In genomic region chr6:57265755-57266221, GRCh38 we compare ENCODE assay signal across 13 cellular contexts. TPM values are rescaled to one million over a fixed set of nuclear protein-coding genes. Genes with fewer than 3 reads are reported as not detected.
DNase-seq lines count a peak whose midpoint lies in the region; ATAC-seq and TF ChIP-seq lines count a peak whose summit lies in the region.
"Had no signal": no experiment of that assay in that cellular context is flagged by ENCODE, and none has a peak within 500 bp of the region (broad histone marks: within the 10 kb centered on the region; RNA-seq: fewer than 3 reads in every experiment).

No MANE protein-coding gene starts in this region.

- intact Hi-C loops in PC-3 (cut with micrococcal nuclease), result loop anchor here (2.0 to 5.0 kb wide), 2 partner anchors 75 to 93 kb away; partner anchors contain the start of gene BAG2
- intact Hi-C loops in colonic mucosa (cut with DNase I), result loop anchor here (10.0 kb wide), 1 partner anchor 49 kb away; the partner anchor contains the start of gene PRIM2

- peaks cover 5% of the 10 kb centered on the region for H3K4me1 Mint-ChIP-seq in activated CD4-positive, alpha-beta memory T cell treated with anti-CD3 and anti-CD28 coated beads, Interleukin-2, amount 10 ng/mL, durations not matched to agents 7 days and 5 days
- H3K4me1 Mint-ChIP-seq: stimulated activated memory B cell treated with anti-CD40 and anti-IgM and Interleukin-4, amounts not matched to agents 10 μg/mL and 1 μg/mL and 100 μg/mL, for 72 hours had no signal

- no peaks in the 10 kb centered on the region for H3F3A ChIP-seq in PC-3 (ENCODE audit: low read length, unreplicated experiment)

- no peaks in the 10 kb centered on the region for H3K9me2 ChIP-seq in PC-3 (replicated peaks; ENCODE audit: low read length)

- H3K9me3 Mint-ChIP-seq in activated CD4-positive, alpha-beta memory T cell treated with anti-CD3 and anti-CD28 coated beads, Interleukin-2, amount 10 ng/mL, durations not matched to agents 7 days and 5 days, result no peaks in the 10 kb centered on the region
- H3K9me3 Mint-ChIP-seq: stimulated activated memory B cell treated with anti-CD40 and anti-IgM and Interleukin-4, amounts not matched to agents 10 μg/mL and 1 μg/mL and 100 μg/mL, for 72 hours had no signal

- CTCF ChIA-PET in PC-3 (lab: Charles Lee) (interaction anchor here (1.0 kb wide), 1 partner anchor 48 kb away, joined by 3 read pairs; no protein-coding TSS in a partner anchor), RWPE1 (lab: Yijun Ruan, JAX) (no interaction called here)
- CTCF ChIA-PET in activated CD4-positive, alpha-beta memory T cell treated with anti-CD3 and anti-CD28 coated beads, Interleukin-2, amount 10 ng/mL, durations not matched to agents 7 days and 5 days (lab: Charles Lee), result interaction anchor here (1.2 to 1.9 kb wide), 4 partner anchors 11 to 359 kb away, joined by 3 to 4 read pairs (median 3); partner anchors contain the start of gene PRIM2

- no peaks in the 10 kb centered on the region for H3K36me3 Mint-ChIP-seq in activated CD4-positive, alpha-beta memory T cell treated with anti-CD3 and anti-CD28 coated beads, Interleukin-2, amount 10 ng/mL, durations not matched to agents 7 days and 5 days (ENCODE audit: low read depth)
- H3K36me3 Mint-ChIP-seq: stimulated activated memory B cell treated with anti-CD40 and anti-IgM and Interleukin-4, amounts not matched to agents 10 μg/mL and 1 μg/mL and 100 μg/mL, for 72 hours had no signal

- no peak overlapping the region; the same call in 1 of the 2 replicates for H3K9ac ChIP-seq in PC-3 (ENCODE audit: low read length)
- H3K9ac ChIP-seq in colonic mucosa (ENCODE audit: low read depth in 2 of 2, low read length in 2 of 2), result no peak overlapping the region

- H3K9me3 ChIP-seq in PC-3 (ENCODE audit: low read length) (no peaks in the 10 kb centered on the region), colonic mucosa (no peaks in the 10 kb centered on the region), muscle layer of duodenum (ENCODE audit: control insufficient read depth in 1 of 2, low read length in 2 of 2) (no peaks in the 10 kb centered on the region)
- H3K9me3 ChIP-seq: Peyer's patch had no signal

- H3K27me3 Mint-ChIP-seq in activated CD4-positive, alpha-beta memory T cell treated with anti-CD3 and anti-CD28 coated beads, Interleukin-2, amount 10 ng/mL, durations not matched to agents 7 days and 5 days, result peaks cover 4% of the 10 kb centered on the region

- BruUV-seq in PC-3 (replicated peaks; lab: Mats Ljungman, UMichigan), result no TSS peak

- H2AFZ ChIP-seq in PC-3 (ENCODE audit: low read length), result no peak overlapping the region

- POLR2A ChIA-PET in PC-3 (lab: Charles Lee; ENCODE audit: unreplicated experiment) (interaction anchor here (0.6 to 1.3 kb wide), 3 partner anchors 20 to 45 kb away, joined by 4 to 5 read pairs (median 4); partner anchors contain the start of gene RAB23), RWPE1 (lab: Yijun Ruan, JAX; ENCODE audit: low non-redundant PET) (no interaction called here)
- POLR2A ChIA-PET in activated CD4-positive, alpha-beta memory T cell treated with anti-CD3 and anti-CD28 coated beads, Interleukin-2, amount 10 ng/mL, durations not matched to agents 7 days and 5 days (lab: Charles Lee), result no interaction called here

- no peak overlapping the region for H3K27ac Mint-ChIP-seq in activated CD4-positive, alpha-beta memory T cell treated with anti-CD3 and anti-CD28 coated beads, Interleukin-2, amount 10 ng/mL, durations not matched to agents 7 days and 5 days
- H3K27ac Mint-ChIP-seq: stimulated activated memory B cell treated with anti-CD40 and anti-IgM and Interleukin-4, amounts not matched to agents 10 μg/mL and 1 μg/mL and 100 μg/mL, for 72 hours had no signal

- H3K36me3 ChIP-seq in PC-3 (ENCODE audit: low read depth, low read length) (no peaks in the 10 kb centered on the region), colonic mucosa (no peaks in the 10 kb centered on the region), muscle layer of duodenum (ENCODE audit: control insufficient read depth in 1 of 2, insufficient read depth in 2 of 2, low read length in 2 of 2) (no peaks in the 10 kb centered on the region)
- H3K36me3 ChIP-seq: Peyer's patch had no signal

- DNase-seq in ELR (ENCODE audit: low read depth), result peak; percentile 59
- DNase-seq in PC-3, result peak; percentile 69
- DNase-seq in colonic mucosa, result no peak
- no peak for DNase-seq in activated CD4-positive, alpha-beta memory T cell treated with anti-CD3 and anti-CD28 coated beads, Interleukin-2, amount 10 ng/mL, durations not matched to agents 7 days and 5 days
- no peak for DNase-seq in RWPE1 (ENCODE audit: low spot score)
- DNase-seq in foreskin keratinocyte, result no peak
- DNase-seq in retina, result no peak
- DNase-seq: head of caudate nucleus; Peyer's patch; stimulated activated CD4-positive, alpha-beta T cell treated with anti-CD3 and anti-CD28 coated beads, Interleukin-1b, Interleukin-23, amount 100 ng/mL, for 48 hours had no signal

- H3K4me1 ChIP-seq in PC-3 (ENCODE audit: insufficient read depth, low read length) (peaks cover 45% of the 10 kb centered on the region), colonic mucosa (no peaks in the 10 kb centered on the region), muscle layer of duodenum (ENCODE audit: control insufficient read depth in 1 of 2, insufficient read depth in 2 of 2, low read length in 2 of 2) (peaks cover 12 to 23% of the 10 kb centered on the region in 2 donors), foreskin keratinocyte (peaks cover 11% of the 10 kb centered on the region)
- H3K4me1 ChIP-seq: Peyer's patch had no signal

- H4K20me1 ChIP-seq in PC-3 (ENCODE audit: low read length), result no peaks in the 10 kb centered on the region

- H3K27ac ChIP-seq in PC-3 (ENCODE audit: low read length) (peak overlapping the region; percentile 51), colonic mucosa (peak overlapping the region; percentile 5), muscle layer of duodenum (ENCODE audit: low read length) (peak overlapping the region; percentile 60), RWPE1 (no peak overlapping the region), foreskin keratinocyte (no peak overlapping the region)
- H3K27ac ChIP-seq: C4-2B had no signal

- H3K79me2 ChIP-seq in PC-3 (ENCODE audit: low read length), result no peaks in the 10 kb centered on the region

- peak; percentile 21; the same call in 1 of the 2 replicates for ATAC-seq in PC-3
- no peak for ATAC-seq in foreskin keratinocyte
- ATAC-seq: stimulated activated memory B cell treated with anti-CD40 and anti-IgM and Interleukin-4, amounts not matched to agents 10 μg/mL and 1 μg/mL and 100 μg/mL, for 72 hours had no signal

- H3K4me3 ChIP-seq in PC-3 (ENCODE audit: low read length) (peak overlapping the region; percentile 21; the same call in 1 of the 2 replicates), colonic mucosa (no peak overlapping the region), muscle layer of duodenum (ENCODE audit: low read depth in 1 of 2, low read length in 2 of 2) (peak overlapping the region in 1 of 2 donors; percentile 18)
- H3K4me3 ChIP-seq: Peyer's patch had no signal

- no peak overlapping the region for H3K4me3 Mint-ChIP-seq in activated CD4-positive, alpha-beta memory T cell treated with anti-CD3 and anti-CD28 coated beads, Interleukin-2, amount 10 ng/mL, durations not matched to agents 7 days and 5 days
- H3K4me3 Mint-ChIP-seq: stimulated activated memory B cell treated with anti-CD40 and anti-IgM and Interleukin-4, amounts not matched to agents 10 μg/mL and 1 μg/mL and 100 μg/mL, for 72 hours had no signal

- H3K27me3 ChIP-seq in PC-3 (ENCODE audit: low read length) (no peaks in the 10 kb centered on the region), colonic mucosa (no peaks in the 10 kb centered on the region), muscle layer of duodenum (ENCODE audit: low read depth, low read length) (no peaks in the 10 kb centered on the region), foreskin keratinocyte (no peaks in the 10 kb centered on the region)
- H3K27me3 ChIP-seq: Peyer's patch had no signal

- peak overlapping the region; percentile 47 for H3K4me2 ChIP-seq in PC-3 (ENCODE audit: low read length)

- TF ChIP-seq CTCF in PC-3 (conservative IDR thresholded peaks at IDR 0.05; ENCODE audit: low read depth, low read length), result no peak
- no peak for TF ChIP-seq CTCF in colonic mucosa (IDR thresholded peaks at IDR 0.05)
- TF ChIP-seq CTCF in RWPE1 (conservative IDR thresholded peaks at IDR 0.05; ENCODE audit: low read depth), result no peak
- no peak for TF ChIP-seq CTCF in foreskin keratinocyte (conservative IDR thresholded peaks at IDR 0.05)

RNA-seq across cellular contexts. Expression of gene RAB23, which starts 43.7 kb away (rescaled TPM):
- total RNA-seq in PC-3 (2014; rRNA removed) (8.2 and 11.2 TPM in 2 replicates), colonic mucosa (10 to 100 TPM in 1 of 2 donors, 1 to 10 TPM in 1; 6.3 to 21.1 TPM), foreskin keratinocyte (17.2 and 18.2 TPM in 2 replicates)
- 1 to 10 TPM; 3.0 to 3.5 TPM for total RNA-seq in activated CD4-positive, alpha-beta memory T cell treated with anti-CD3 and anti-CD28 coated beads, Interleukin-2, amount 10 ng/mL, durations not matched to agents 7 days and 5 days
- 6.9 and 9.3 TPM in 2 replicates for polyA plus RNA-seq in foreskin keratinocyte

RNA-seq across cellular contexts. Expression of gene PRIM2, which starts 51.6 kb away (rescaled TPM):
- 26.1 and 48.4 TPM in 2 replicates for total RNA-seq in PC-3 (2014; rRNA removed)
- total RNA-seq in colonic mucosa, result 10 to 100 TPM; 10.4 to 23.1 TPM
- 10 to 100 TPM; 32.3 to 34.0 TPM for total RNA-seq in activated CD4-positive, alpha-beta memory T cell treated with anti-CD3 and anti-CD28 coated beads, Interleukin-2, amount 10 ng/mL, durations not matched to agents 7 days and 5 days
- 26.8 and 27.4 TPM in 2 replicates for total RNA-seq in foreskin keratinocyte
- polyA plus RNA-seq in foreskin keratinocyte, result 13.8 and 17.4 TPM in 2 replicates

Comparison
In these comparisons a context has a peak if more than half of its experiments do, and no peak if none do; other contexts are left out.
1. DNase-seq: peak in ELR (single experiment) and PC-3 (single experiment); none in colonic mucosa (single experiment), activated CD4-positive, alpha-beta memory T cell treated with anti-CD3 and anti-CD28 coated beads, Interleukin-2, amount 10 ng/mL, durations not matched to agents 7 days and 5 days (single experiment), RWPE1 (single experiment), foreskin keratinocyte (0 of 2) and retina (single experiment).
2. H3K27ac ChIP-seq: peak in PC-3 (single experiment), colonic mucosa (single experiment) and muscle layer of duodenum (single experiment); none in RWPE1 (single experiment) and foreskin keratinocyte (single experiment).